ENCODE assay signal across 25 cellular contexts in genomic region chr3:120652281-120652680, GRCh38. TPM values are rescaled to one million over a fixed set of nuclear protein-coding genes. Genes with fewer than 3 reads are reported as not detected.
DNase-seq lines count a peak whose midpoint lies in the region; ATAC-seq and TF ChIP-seq lines count a peak whose summit lies in the region.
"Had no signal": no experiment of that assay in that cellular context is flagged by ENCODE, and none has a peak within 500 bp of the region (broad histone marks: within the 10 kb centered on the region; RNA-seq: fewer than 3 reads in every experiment).

No MANE protein-coding gene starts in this region.

- H3K9me3 ChIP-seq in SK-N-SH, result no peaks in the 10 kb centered on the region
- no peaks in the 10 kb centered on the region for H3K9me3 ChIP-seq in left ventricle myocardium inferior (replicated peaks)
- H3K9me3 ChIP-seq: BLaER1 treated with 17β-estradiol and CSF1 and Interleukin-3, amounts not matched to agents 10 nM and 100 nM; MG63 had no signal

- H3K4me1 ChIP-seq in SK-N-SH (ENCODE audit: control insufficient read depth in 1 of 2, insufficient read depth in 2 of 2, low read depth in 1 of 2, low read length in 1 of 2) (peaks cover 0 to 10% of the 10 kb centered on the region in 2 experiments; a peak in 2 of 4 replicates), left ventricle myocardium inferior (peaks cover under 1% of the 10 kb centered on the region)

- H3K79me2 ChIP-seq in SK-N-SH (ENCODE audit: insufficient read depth), result no peaks in the 10 kb centered on the region

- H3K27me3 Mint-ChIP-seq in activated T-helper 1 cell treated with anti-CD3 and anti-CD28 coated beads, Interleukin-12 subunit alpha, Interleukin-12 subunit beta, Interleukin-2, Interleukin-4 antibody, amounts not matched to agents 30 ng/mL and 10 ng/mL and 1 ng/mL, durations not matched to agents 14 hours and 24 hours and 36 hours (ENCODE audit: insufficient read depth), result no peaks in the 10 kb centered on the region
- H3K27me3 Mint-ChIP-seq: T-cell had no signal

- TF ChIP-seq CTCF in SK-N-SH (IDR thresholded peaks at IDR 0.05) (no peak), left ventricle myocardium inferior (IDR thresholded peaks at IDR 0.05; ENCODE audit: borderline replicate concordance) (no peak)

- intact Hi-C loops in left ventricle myocardium inferior (cut with micrococcal nuclease), result no loop called here
- intact Hi-C loops in activated T-helper 1 cell treated with anti-CD3 and anti-CD28 coated beads, Interleukin-12 subunit alpha, Interleukin-12 subunit beta, Interleukin-2, Interleukin-4 antibody, amounts not matched to agents 30 ng/mL and 10 ng/mL and 1 ng/mL, durations not matched to agents 14 hours and 24 hours and 36 hours (cut with micrococcal nuclease), result no loop called here

- CTCF ChIA-PET in SK-N-SH (lab: Yijun Ruan, JAX), result interaction anchor here (0.6 to 1.8 kb wide), 4 partner anchors 10 to 142 kb away, joined by 3 to 6 read pairs (median 4); no protein-coding TSS in a partner anchor

- H3K27me3 ChIP-seq in SK-N-SH (ENCODE audit: insufficient read depth) (no peaks in the 10 kb centered on the region), left ventricle myocardium inferior (ENCODE audit: low read depth) (no peaks in the 10 kb centered on the region)
- H3K27me3 ChIP-seq: BLaER1 treated with 17β-estradiol and CSF1 and Interleukin-3, amounts not matched to agents 10 nM and 100 nM; MG63 had no signal

- TF ChIP-seq RAD21 in SK-N-SH (IDR thresholded peaks at IDR 0.05; ENCODE audit: low read length), result 0 out of 2 replicates have a peak, but pooled peaks have one; percentile 4

- H3K9ac ChIP-seq in SK-N-SH, result no peak overlapping the region
- H3K9ac ChIP-seq: BLaER1 treated with 17β-estradiol and CSF1 and Interleukin-3, amounts not matched to agents 10 nM and 100 nM had no signal

- H3F3A ChIP-seq in SK-N-SH (replicated peaks; ENCODE audit: insufficient read depth), result no peaks in the 10 kb centered on the region

- peak in 1 of 2 experiments; percentile 60; a peak in 2 of 4 replicates for TF ChIP-seq EP300 in SK-N-SH (IDR thresholded peaks at IDR 0.05; ENCODE audit: borderline replicate concordance in 1 of 2, low read depth in 1 of 2, low read length in 1 of 2)

- no peaks in the 10 kb centered on the region for H4K20me1 ChIP-seq in SK-N-SH (ENCODE audit: insufficient read depth)
- H4K20me1 ChIP-seq: BLaER1 treated with 17β-estradiol and CSF1 and Interleukin-3, amounts not matched to agents 10 nM and 100 nM had no signal

- H3K4me3 ChIP-seq in SK-N-SH (ENCODE audit: low read depth in 2 of 2, low read length in 1 of 2) (no peak overlapping the region), left ventricle myocardium inferior (no peak overlapping the region)
- H3K4me3 ChIP-seq: BLaER1 treated with 17β-estradiol and CSF1 and Interleukin-3, amounts not matched to agents 10 nM and 100 nM; MG63 had no signal

- ATAC-seq in HG02884 (IDR thresholded peaks at IDR 0.05; ENCODE audit: unreplicated experiment) (no peak), GM19452 (IDR thresholded peaks at IDR 0.05; ENCODE audit: unreplicated experiment) (no peak)
- ATAC-seq: CD8-positive, alpha-beta T cell; Right ventricle myocardium inferior; T-cell had no signal

- H3K36me3 ChIP-seq in SK-N-SH (replicated peaks in 1 of 2; ENCODE audit: control insufficient read depth in 1 of 2, insufficient read depth in 2 of 2, low read length in 1 of 2), result no peaks in the 10 kb centered on the region
- no peaks in the 10 kb centered on the region for H3K36me3 ChIP-seq in left ventricle myocardium inferior
- H3K36me3 ChIP-seq: BLaER1 treated with 17β-estradiol and CSF1 and Interleukin-3, amounts not matched to agents 10 nM and 100 nM; MG63 had no signal

- H3K9me3 Mint-ChIP-seq in activated T-helper 1 cell treated with anti-CD3 and anti-CD28 coated beads, Interleukin-12 subunit alpha, Interleukin-12 subunit beta, Interleukin-2, Interleukin-4 antibody, amounts not matched to agents 30 ng/mL and 10 ng/mL and 1 ng/mL, durations not matched to agents 14 hours and 24 hours and 36 hours, result no peaks in the 10 kb centered on the region
- H3K9me3 Mint-ChIP-seq: CD8-positive, alpha-beta T cell; HFFc6; IgD-negative memory B cell had no signal

- no peak overlapping the region for H3K4me3 Mint-ChIP-seq in activated T-helper 1 cell treated with anti-CD3 and anti-CD28 coated beads, Interleukin-12 subunit alpha, Interleukin-12 subunit beta, Interleukin-2, Interleukin-4 antibody, amounts not matched to agents 30 ng/mL and 10 ng/mL and 1 ng/mL, durations not matched to agents 14 hours and 24 hours and 36 hours
- H3K4me3 Mint-ChIP-seq: CD8-positive, alpha-beta T cell; HFFc6; IgD-negative memory B cell; T-cell had no signal

- no peak overlapping the region for H2AFZ ChIP-seq in SK-N-SH (ENCODE audit: low read depth)

- H3K27ac ChIP-seq in SK-N-SH (ENCODE audit: low read depth in 2 of 2, low read length in 1 of 2), result peak overlapping the region in 1 of 2 experiments; percentile 55; a peak in 2 of 4 replicates
- H3K27ac ChIP-seq in left ventricle myocardium inferior (replicated peaks), result no peak overlapping the region
- H3K27ac ChIP-seq: BLaER1 treated with 17β-estradiol and CSF1 and Interleukin-3, amounts not matched to agents 10 nM and 100 nM had no signal

- no peaks in the 10 kb centered on the region for H3K4me1 Mint-ChIP-seq in activated T-helper 1 cell treated with anti-CD3 and anti-CD28 coated beads, Interleukin-12 subunit alpha, Interleukin-12 subunit beta, Interleukin-2, Interleukin-4 antibody, amounts not matched to agents 30 ng/mL and 10 ng/mL and 1 ng/mL, durations not matched to agents 14 hours and 24 hours and 36 hours (ENCODE audit: low read depth)
- H3K4me1 Mint-ChIP-seq: T-cell had no signal

- H3K36me3 Mint-ChIP-seq in activated T-helper 1 cell treated with anti-CD3 and anti-CD28 coated beads, Interleukin-12 subunit alpha, Interleukin-12 subunit beta, Interleukin-2, Interleukin-4 antibody, amounts not matched to agents 30 ng/mL and 10 ng/mL and 1 ng/mL, durations not matched to agents 14 hours and 24 hours and 36 hours (ENCODE audit: low read depth), result no peaks in the 10 kb centered on the region
- H3K36me3 Mint-ChIP-seq: CD8-positive, alpha-beta T cell; T-cell had no signal

- POLR2A ChIA-PET in SK-N-SH (lab: Yijun Ruan, JAX), result interaction anchor here (1.8 kb wide), 1 partner anchor 56 kb away, joined by 4 read pairs; the partner anchor contains the start of gene NDUFB4

- no peaks in the 10 kb centered on the region for H3K9me2 ChIP-seq in SK-N-SH

- no peak overlapping the region for H3K4me2 ChIP-seq in SK-N-SH

- DNase-seq in DMS 273 treated with DMSO at 0.1 percent for 48 hours (lab: John Stamatoyannopoulos, UW) (peak; percentile 72), NCI-H2171 (lab: John Stamatoyannopoulos, UW) (peak; percentile 66), SK-N-SH (peak; percentile 68), cerebellum (ENCODE audit: low spot score) (peak; percentile 69), left ventricle myocardium inferior (no peak)
- no peak for DNase-seq in activated T-helper 1 cell treated with anti-CD3 and anti-CD28 coated beads, Interleukin-12 subunit alpha, Interleukin-12 subunit beta, Interleukin-2, Interleukin-4 antibody, amounts not matched to agents 30 ng/mL and 10 ng/mL and 1 ng/mL, durations not matched to agents 14 hours and 24 hours and 36 hours (ENCODE audit: low spot score)
- DNase-seq: Calu3; CD8-positive, alpha-beta T cell; DMS79; H7; HFFc6; Karpas-422; MG63; NCI-H1048; NCI-H1436; NCI-H2029 treated with DMSO at 0.1 percent for 48 hours; NCI-H510A; NK-92 treated with Interleukin-12 subunit alpha and Interleukin-12 subunit beta, amount 100 ng/mL, for 24 hours; T-cell had no signal

- WGBS in SK-N-SH (ENCODE audit: low lambda C conversion rate), result 44% methylated on average over 3 of the region's 3 CpGs

- H3K27ac Mint-ChIP-seq in activated T-helper 1 cell treated with anti-CD3 and anti-CD28 coated beads, Interleukin-12 subunit alpha, Interleukin-12 subunit beta, Interleukin-2, Interleukin-4 antibody, amounts not matched to agents 30 ng/mL and 10 ng/mL and 1 ng/mL, durations not matched to agents 14 hours and 24 hours and 36 hours, result no peak overlapping the region
- H3K27ac Mint-ChIP-seq: CD8-positive, alpha-beta T cell; HFFc6; IgD-negative memory B cell; T-cell had no signal

TF ChIP-seq in SK-N-SH, 30 proteins besides CTCF, POLR2A, EP300 and RAD21:
- TF ChIP-seq EZH2phosphoT487 (IDR thresholded peaks at IDR 0.05; ENCODE audit: borderline replicate concordance, low read depth) (no peak), GATA2 (CRISPR knock-in tag; IDR thresholded peaks at IDR 0.05) (0 out of 2 replicates have a peak, but pooled peaks have one; percentile 8), RCOR1 (IDR thresholded peaks at IDR 0.05; ENCODE audit: low read length) (peak; percentile 48), PBX3 (IDR thresholded peaks at IDR 0.05) (no peak)

RNA-seq across cellular contexts. Expression of gene HGD, which starts 29.8 kb away (rescaled TPM):
- not detected in 2 replicates for polyA plus RNA-seq in SK-N-SH (2012; rRNA removed)
- polyA plus RNA-seq in SK-N-SH (2012; cell fraction: cytosol; rRNA removed), result not detected in 2 replicates
- polyA plus RNA-seq in SK-N-SH (2012; cell fraction: nucleus; rRNA removed), result 0.25 and 0.43 TPM in 2 replicates
- total RNA-seq in cerebellum (0.45 TPM), left ventricle myocardium inferior (0.49 TPM)
- 0.16 TPM in 1 of 2 replicates, not detected in the other for total RNA-seq in activated T-helper 1 cell treated with anti-CD3 and anti-CD28 coated beads, Interleukin-12 subunit alpha, Interleukin-12 subunit beta, Interleukin-2, Interleukin-4 antibody, amounts not matched to agents 30 ng/mL and 10 ng/mL and 1 ng/mL, durations not matched to agents 14 hours and 24 hours and 36 hours
- total RNA-seq: Right ventricle myocardium inferior, SK-MEL-5 had no signal

RNA-seq across cellular contexts. Expression of gene NDUFB4, which starts 56.1 kb away (rescaled TPM):
- polyA plus RNA-seq in SK-N-SH (2012; rRNA removed), result 239 and 332 TPM in 2 replicates
- 277 and 293 TPM in 2 replicates for polyA plus RNA-seq in SK-N-SH (2012; cell fraction: cytosol; rRNA removed)
- 112 and 123 TPM in 2 replicates for polyA plus RNA-seq in SK-N-SH (2012; cell fraction: nucleus; rRNA removed)
- 40.5 TPM for total RNA-seq in cerebellum
- total RNA-seq in left ventricle myocardium inferior, result 556 TPM
- 107 and 108 TPM in 2 replicates for total RNA-seq in activated T-helper 1 cell treated with anti-CD3 and anti-CD28 coated beads, Interleukin-12 subunit alpha, Interleukin-12 subunit beta, Interleukin-2, Interleukin-4 antibody, amounts not matched to agents 30 ng/mL and 10 ng/mL and 1 ng/mL, durations not matched to agents 14 hours and 24 hours and 36 hours

Comparison
In these comparisons a context has a peak if more than half of its experiments do, and no peak if none do; other contexts are left out.
1. DNase-seq: peak in DMS 273 treated with DMSO at 0.1 percent for 48 hours (single experiment), NCI-H2171 (single experiment), SK-N-SH (single experiment) and cerebellum (single experiment); none in left ventricle myocardium inferior (single experiment) and activated T-helper 1 cell treated with anti-CD3 and anti-CD28 coated beads, Interleukin-12 subunit alpha, Interleukin-12 subunit beta, Interleukin-2, Interleukin-4 antibody, amounts not matched to agents 30 ng/mL and 10 ng/mL and 1 ng/mL, durations not matched to agents 14 hours and 24 hours and 36 hours (single experiment).